ENCODE assay signal across 15 cellular contexts in the genomic region with DNA sequence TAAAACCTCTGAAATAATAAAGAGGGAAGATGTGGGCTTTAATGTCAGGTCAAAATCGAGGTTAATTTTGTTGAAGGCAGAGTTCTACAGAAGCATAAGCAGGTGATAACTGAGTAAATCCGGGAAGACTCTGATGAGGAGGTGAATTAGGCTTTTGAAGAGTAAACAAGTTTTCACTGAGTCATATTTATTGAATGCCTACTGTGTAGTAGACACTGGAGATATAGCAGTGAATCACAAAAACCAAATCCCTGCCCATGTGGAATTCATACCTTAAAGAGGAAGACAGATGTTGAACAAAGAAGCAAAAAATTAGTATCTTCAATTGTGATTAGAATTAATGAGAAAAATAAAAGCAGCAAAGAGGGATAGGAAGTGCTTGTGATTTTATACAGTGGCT. TPM values are rescaled to one million over a fixed set of nuclear protein-coding genes. Genes with fewer than 3 reads are reported as not detected.
A peak's percentile ranks its signal among the peaks of the same experiment; 100 is the strongest.
DNase-seq lines count a peak whose midpoint lies in the region; ATAC-seq, FAIRE-seq and TF ChIP-seq lines count a peak whose summit lies in the region.
"Had no signal": no experiment of that assay in that cellular context is flagged by ENCODE, and none has a peak within 500 bp of the region (broad histone marks: within the 10 kb centered on the region; RNA-seq: fewer than 3 reads in every experiment).

No MANE protein-coding gene starts in this region.

- H3K4me2 ChIP-seq in A549 (no peak overlapping the region; the same call in 2 of the 3 replicates), PC-3 (ENCODE audit: low read length) (peak overlapping the region; percentile 47)

- no peaks in the 10 kb centered on the region for H3K27me3 ChIP-seq in PC-3 (ENCODE audit: low read length)

- no peak overlapping the region for H3K27ac ChIP-seq in A549
- peak overlapping the region; percentile 48 for H3K27ac ChIP-seq in PC-3 (ENCODE audit: low read length)

- 0 out of 2 replicates have a peak overlapping the region, but pooled peaks have one; percentile 3 for H2AFZ ChIP-seq in PC-3 (ENCODE audit: low read length)

- H4K20me1 ChIP-seq in PC-3 (ENCODE audit: low read length) = no peaks in the 10 kb centered on the region

- no peaks in the 10 kb centered on the region; the same call in 1 of the 2 replicates for H3K9me2 ChIP-seq in PC-3 (replicated peaks; ENCODE audit: low read length)

- H3K4me3 ChIP-seq in A549 = no peak overlapping the region
- no peak overlapping the region for H3K4me3 ChIP-seq in PC-3 (ENCODE audit: low read length)
- no peak overlapping the region for H3K4me3 ChIP-seq in epithelial cell of esophagus (ENCODE audit: low read length)
- H3K4me3 ChIP-seq in mucosa of descending colon = no peak overlapping the region

- TF ChIP-seq POLR2A in A549 (IDR thresholded peaks at IDR 0.05; ENCODE audit: low read length) (no peak), H54 (IDR thresholded peaks at IDR 0.05; ENCODE audit: low read depth, low read length) (no peak)

- no peaks in the 10 kb centered on the region for H3K79me2 ChIP-seq in PC-3 (ENCODE audit: low read length)

- ATAC-seq in A549 (no peak), PC-3 (peak; percentile 96), mucosa of descending colon (no peak)
- ATAC-seq: CD8-positive, alpha-beta T cell had no signal

- in situ Hi-C loops in KBM-7 (cut with MboI; ENCODE audit: low pct_unique_long_range_greater_than_20kb, low sequenced_read_pairs) = no loop called here
- in situ Hi-C loops in GM13977 (cut with MboI; ENCODE audit: low pct_unique_long_range_greater_than_20kb, low sequenced_read_pairs, unreplicated experiment) = no loop called here

- H3K9ac ChIP-seq in PC-3 (ENCODE audit: low read length) = no peak overlapping the region

- TF ChIP-seq CTCF in A549 (IDR thresholded peaks at IDR 0.05) = no peak
- no peak for TF ChIP-seq CTCF in PC-3 (conservative IDR thresholded peaks at IDR 0.05; ENCODE audit: low read depth, low read length)
- TF ChIP-seq CTCF in epithelial cell of esophagus (IDR thresholded peaks at IDR 0.05; ENCODE audit: insufficient read depth, low read depth, low read length, missing control alignments) = no peak
- no peak for TF ChIP-seq CTCF in GM13977 (IDR thresholded peaks at IDR 0.05; ENCODE audit: extremely low read depth, insufficient read depth, missing control alignments)
- TF ChIP-seq CTCF in mucosa of descending colon (IDR thresholded peaks at IDR 0.05) = no peak

- FAIRE-seq in A549 (lab: Jason Lieb, UNC) (no peak), H54 (lab: Jason Lieb, UNC) (peak; percentile 81)
- FAIRE-seq: D721Med, RCC 7860 had no signal

- no peaks in the 10 kb centered on the region for H3K9me3 ChIP-seq in A549
- no peaks in the 10 kb centered on the region for H3K9me3 ChIP-seq in PC-3 (ENCODE audit: low read length)
- H3K9me3 ChIP-seq in mucosa of descending colon = peaks cover 7% of the 10 kb centered on the region

- DNase-seq in A549 (ENCODE audit: low read depth in 1 of 2, low spot score in 1 of 2) (no peak), H54 (ENCODE audit: insufficient read length, low spot score) (no peak), PC-3 (peak; percentile 91), epithelial cell of esophagus (ENCODE audit: low read depth) (peak; percentile 70), KBM-7 (no peak), GM13977 (ENCODE audit: low spot score) (no peak), mucosa of descending colon (no peak), NCI-H1417 (lab: John Stamatoyannopoulos, UW) (no peak)
- DNase-seq: CD8-positive, alpha-beta T cell; NCI-H1048; NCI-H1694; NCI-H446; NCI-H748 treated with DMSO at 0.1 percent for 48 hours had no signal

- CTCF ChIA-PET in A549 (lab: Yijun Ruan, JAX) (no interaction called here), PC-3 (lab: Charles Lee) (no interaction called here)

- intact Hi-C loops in PC-3 (cut with micrococcal nuclease) = no loop called here
- intact Hi-C loops in mucosa of descending colon (cut with DNase I, micrococcal nuclease) = no loop called here

- POLR2A ChIA-PET in A549 (lab: Yijun Ruan, JAX) (interaction anchor here (0.6 kb wide), 1 partner anchor 177 kb away, joined by 3 read pairs; no protein-coding TSS in a partner anchor), PC-3 (lab: Charles Lee; ENCODE audit: unreplicated experiment) (no interaction called here)

- no peak for TF ChIP-seq EP300 in A549 (IDR thresholded peaks at IDR 0.05)

- WGBS in A549 (ENCODE audit: missing lambda C conversion rate) = 26% methylated on average over 2 of the region's 2 CpGs

- BruUV-seq in PC-3 (replicated peaks; lab: Mats Ljungman, UMichigan) = no TSS peak

- TF ChIP-seq RAD21 in A549 (conservative IDR thresholded peaks at IDR 0.05 in 1 of 2, IDR thresholded peaks at IDR 0.05 in 1 of 2) = no peak

- H3K4me1 ChIP-seq in A549 = no peaks in the 10 kb centered on the region
- peaks cover 13% of the 10 kb centered on the region for H3K4me1 ChIP-seq in PC-3 (ENCODE audit: insufficient read depth, low read length)
- H3K4me1 ChIP-seq in mucosa of descending colon (ENCODE audit: low read depth) = no peaks in the 10 kb centered on the region

- H3F3A ChIP-seq in PC-3 (ENCODE audit: low read length, unreplicated experiment) = no peaks in the 10 kb centered on the region

- H3K36me3 ChIP-seq in PC-3 (ENCODE audit: low read depth, low read length) (no peaks in the 10 kb centered on the region), mucosa of descending colon (ENCODE audit: low read depth) (no peaks in the 10 kb centered on the region)

TF ChIP-seq in A549, 52 proteins besides CTCF, POLR2A, EP300 and RAD21:
- TF ChIP-seq REST (IDR thresholded peaks at IDR 0.05) = no peak
- TF ChIP-seq FOSL2 (IDR thresholded peaks at IDR 0.05) = no peak
- peak; percentile 43 for TF ChIP-seq FOSL2 (CRISPR knock-in tag; IDR thresholded peaks at IDR 0.05)
- no peak for TF ChIP-seq ELK1 (IDR thresholded peaks at IDR 0.05; ENCODE audit: low read depth, low read length)
- peak; percentile 15 for TF ChIP-seq ZFP36 (IDR thresholded peaks at IDR 0.05; ENCODE audit: borderline replicate concordance, partially characterized antibody)

RNA-seq across cellular contexts. Expression of gene BHLHE41, which starts 46.9 kb away (rescaled TPM):
- polyA plus RNA-seq in A549 (2011; rRNA removed) (0.22 and 0.41 TPM in 2 replicates), A549 (2017; fragmentation: RNase III; extraction: RNeasy Plus Mini Kit Qiagen cat#74134 plus additional on column Dnase treatment) (0.52 to 1.1 TPM (median 0.81 TPM) in 3 replicates)
- 0.09 and 0.17 TPM in 2 replicates for polyA plus RNA-seq in A549 (2012; cell fraction: cytosol; rRNA removed)
- 0.32 and 0.42 TPM in 2 replicates for polyA plus RNA-seq in A549 (2012; cell fraction: nucleus; rRNA removed)
- not detected in 2 replicates for polyA minus RNA-seq in A549 (2011; rRNA and poly(A)+ RNA removed)
- total RNA-seq in PC-3 (2014; rRNA removed) (77.6 and 81.0 TPM in 2 replicates), mucosa of descending colon (10 to 100 TPM; 41.0 to 91.9 (median 43.0) TPM)
- total RNA-seq: CD8-positive, alpha-beta T cell had no signal

Comparison
In these comparisons a context has a peak if more than half of its experiments do, and no peak if none do; other contexts are left out.
1. DNase-seq: peak in PC-3 (single experiment) and epithelial cell of esophagus (single experiment); none in A549 (0 of 2), H54 (single experiment), KBM-7 (single experiment), GM13977 (single experiment), mucosa of descending colon (0 of 3) and NCI-H1417 (0 of 3).